ENCODE assay signal across 1 cellular context in the genomic region with DNA sequence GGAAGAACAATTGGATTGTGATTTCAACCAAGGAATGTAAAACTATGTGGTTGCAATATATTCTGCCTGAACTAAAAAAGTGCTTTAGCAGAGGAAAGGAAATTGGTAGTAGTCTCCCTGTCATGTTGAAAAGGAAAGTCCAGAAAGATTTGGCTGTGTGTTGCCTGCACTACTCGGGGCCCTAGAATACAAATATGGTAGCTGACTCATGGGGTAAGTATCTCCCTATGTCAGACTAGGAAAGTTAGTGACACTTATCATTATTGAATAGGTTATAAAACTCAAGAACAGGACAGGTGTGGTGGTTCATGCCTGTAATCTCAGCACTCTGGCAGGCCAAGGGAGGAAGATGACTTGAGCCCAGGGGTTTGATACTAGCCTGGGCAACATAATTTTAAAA.
TF ChIP-seq lines count a peak whose summit lies in the region.

No MANE protein-coding gene starts in this region.

TF ChIP-seq in WTC11, 78 proteins besides CTCF, POLR2A, EP300 and RAD21 (continued from another document):
- TF ChIP-seq, protein P1, sequence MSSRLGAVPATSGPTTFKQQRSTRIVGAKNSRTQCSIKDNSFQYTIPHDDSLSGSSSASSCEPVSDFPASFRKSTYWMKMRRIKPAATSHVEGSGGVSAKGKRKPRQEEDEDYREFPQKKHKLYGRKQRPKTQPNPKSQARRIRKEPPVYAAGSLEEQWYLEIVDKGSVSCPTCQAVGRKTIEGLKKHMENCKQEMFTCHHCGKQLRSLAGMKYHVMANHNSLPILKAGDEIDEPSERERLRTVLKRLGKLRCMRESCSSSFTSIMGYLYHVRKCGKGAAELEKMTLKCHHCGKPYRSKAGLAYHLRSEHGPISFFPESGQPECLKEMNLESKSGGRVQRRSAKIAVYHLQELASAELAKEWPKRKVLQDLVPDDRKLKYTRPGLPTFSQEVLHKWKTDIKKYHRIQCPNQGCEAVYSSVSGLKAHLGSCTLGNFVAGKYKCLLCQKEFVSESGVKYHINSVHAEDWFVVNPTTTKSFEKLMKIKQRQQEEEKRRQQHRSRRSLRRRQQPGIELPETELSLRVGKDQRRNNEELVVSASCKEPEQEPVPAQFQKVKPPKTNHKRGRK (CRISPR knock-in tag; IDR thresholded peaks at IDR 0.05; ENCODE audit: borderline replicate concordance), result no peak
- TF ChIP-seq, protein P2, sequence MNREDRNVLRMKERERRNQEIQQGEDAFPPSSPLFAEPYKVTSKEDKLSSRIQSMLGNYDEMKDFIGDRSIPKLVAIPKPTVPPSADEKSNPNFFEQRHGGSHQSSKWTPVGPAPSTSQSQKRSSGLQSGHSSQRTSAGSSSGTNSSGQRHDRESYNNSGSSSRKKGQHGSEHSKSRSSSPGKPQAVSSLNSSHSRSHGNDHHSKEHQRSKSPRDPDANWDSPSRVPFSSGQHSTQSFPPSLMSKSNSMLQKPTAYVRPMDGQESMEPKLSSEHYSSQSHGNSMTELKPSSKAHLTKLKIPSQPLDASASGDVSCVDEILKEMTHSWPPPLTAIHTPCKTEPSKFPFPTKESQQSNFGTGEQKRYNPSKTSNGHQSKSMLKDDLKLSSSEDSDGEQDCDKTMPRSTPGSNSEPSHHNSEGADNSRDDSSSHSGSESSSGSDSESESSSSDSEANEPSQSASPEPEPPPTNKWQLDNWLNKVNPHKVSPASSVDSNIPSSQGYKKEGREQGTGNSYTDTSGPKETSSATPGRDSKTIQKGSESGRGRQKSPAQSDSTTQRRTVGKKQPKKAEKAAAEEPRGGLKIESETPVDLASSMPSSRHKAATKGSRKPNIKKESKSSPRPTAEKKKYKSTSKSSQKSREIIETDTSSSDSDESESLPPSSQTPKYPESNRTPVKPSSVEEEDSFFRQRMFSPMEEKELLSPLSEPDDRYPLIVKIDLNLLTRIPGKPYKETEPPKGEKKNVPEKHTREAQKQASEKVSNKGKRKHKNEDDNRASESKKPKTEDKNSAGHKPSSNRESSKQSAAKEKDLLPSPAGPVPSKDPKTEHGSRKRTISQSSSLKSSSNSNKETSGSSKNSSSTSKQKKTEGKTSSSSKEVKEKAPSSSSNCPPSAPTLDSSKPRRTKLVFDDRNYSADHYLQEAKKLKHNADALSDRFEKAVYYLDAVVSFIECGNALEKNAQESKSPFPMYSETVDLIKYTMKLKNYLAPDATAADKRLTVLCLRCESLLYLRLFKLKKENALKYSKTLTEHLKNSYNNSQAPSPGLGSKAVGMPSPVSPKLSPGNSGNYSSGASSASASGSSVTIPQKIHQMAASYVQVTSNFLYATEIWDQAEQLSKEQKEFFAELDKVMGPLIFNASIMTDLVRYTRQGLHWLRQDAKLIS (CRISPR knock-in tag; IDR thresholded peaks at IDR 0.05; ENCODE audit: borderline replicate concordance), result no peak
